Comparison of ENCODE assay signal across 8 cellular contexts in genomic region chr17:7615265-7615747, GRCh38. TPM values are rescaled to one million over a fixed set of nuclear protein-coding genes. Genes with fewer than 3 reads are reported as not detected.
DNase-seq lines count a peak whose midpoint lies in the region; ATAC-seq and TF ChIP-seq lines count a peak whose summit lies in the region.

No MANE protein-coding gene starts in this region.

- H3K79me1 ChIP-seq in mesenchymal stem cell (replicated peaks; ENCODE audit: low read length, poor library complexity, severe bottlenecking), result no peaks in the 10 kb centered on the region

- H3K4me1 Mint-ChIP-seq in brain, result peaks cover 35% of the 10 kb centered on the region

- intact Hi-C loops in left ventricle myocardium superior (cut with micrococcal nuclease) (no loop called here), uterus (cut with DNase I; ENCODE audit: low total_unique reads) (no loop called here)

- H2BK120ac ChIP-seq in mesenchymal stem cell (ENCODE audit: low read depth, low read length), result no peak overlapping the region

- TF ChIP-seq CTCF in right atrium auricular region (IDR thresholded peaks at IDR 0.05) (no peak), brain (conservative IDR thresholded peaks at IDR 0.05) (no peak), uterus (IDR thresholded peaks at IDR 0.05) (no peak)

- H2BK12ac ChIP-seq in mesenchymal stem cell (ENCODE audit: low read length in 2 of 2), result no peak overlapping the region

- H3K4me1 ChIP-seq in right atrium auricular region (peaks cover 0 to 41% of the 10 kb centered on the region in 2 donors), mesenchymal stem cell (ENCODE audit: control insufficient read depth, insufficient read depth, low read depth, low read length) (peaks cover 3% of the 10 kb centered on the region), uterus (peaks cover 0 to 13% of the 10 kb centered on the region in 2 donors)

- ATAC-seq in left ventricle myocardium superior (no peak), GM18511 (IDR thresholded peaks at IDR 0.05; ENCODE audit: unreplicated experiment) (no peak), HG03354 (IDR thresholded peaks at IDR 0.05; ENCODE audit: poor library complexity, severe bottlenecking, unreplicated experiment) (no peak)

- peak overlapping the region; percentile 67 for H4K8ac ChIP-seq in mesenchymal stem cell (ENCODE audit: low read length)

- H3K27ac Mint-ChIP-seq in brain, result peak overlapping the region; percentile 94 to 97 (median 97)

- peak overlapping the region; percentile 90 for H3K9ac ChIP-seq in mesenchymal stem cell (ENCODE audit: low read length)

- H4K91ac ChIP-seq in mesenchymal stem cell (ENCODE audit: low read length), result no peak overlapping the region

- no peak for TF ChIP-seq POLR2A in uterus (IDR thresholded peaks at IDR 0.05)

- DNase-seq in right atrium auricular region (ENCODE audit: low spot score) (no peak), left ventricle myocardium superior (no peak), mesenchymal stem cell (no peak), uterus (no peak), SK-N-DZ (ENCODE audit: low spot score) (no peak)

- H3K4me3 ChIP-seq in right atrium auricular region (peak overlapping the region; percentile 26 to 55), mesenchymal stem cell (ENCODE audit: insufficient read depth in 1 of 2, low read depth in 1 of 2, low read length in 2 of 2) (peak overlapping the region; percentile 29 to 77), uterus (peak overlapping the region; percentile 29 to 30)

- H3K4me2 ChIP-seq in mesenchymal stem cell (ENCODE audit: low read length, poor library complexity, severe bottlenecking), result peak overlapping the region; percentile 60

- 10% methylated on average over 23 of the region's 28 CpGs for WGBS in mesenchymal stem cell

- no peak overlapping the region for H2BK15ac ChIP-seq in mesenchymal stem cell (ENCODE audit: low read depth, poor library complexity, severe bottlenecking)

- peak overlapping the region; percentile 93 to 94 for H3K27ac ChIP-seq in right atrium auricular region
- peak overlapping the region; percentile 81 for H3K27ac ChIP-seq in mesenchymal stem cell (ENCODE audit: low read length, poor library complexity, severe bottlenecking)
- H3K27ac ChIP-seq in uterus, result peak overlapping the region; percentile 79 to 87

- no peak overlapping the region for H2BK5ac ChIP-seq in mesenchymal stem cell (ENCODE audit: low read depth, low read length, poor library complexity, severe bottlenecking)

- H3K36me3 ChIP-seq in right atrium auricular region, result peaks cover 5% of the 10 kb centered on the region
- peaks cover 0 to 17% of the 10 kb centered on the region in 2 experiments for H3K36me3 ChIP-seq in mesenchymal stem cell (ENCODE audit: control insufficient read depth in 1 of 2, insufficient read depth in 2 of 2, low read depth in 1 of 2, low read length in 2 of 2)
- H3K36me3 ChIP-seq in uterus, result no peaks in the 10 kb centered on the region

- peaks cover 23% of the 10 kb centered on the region for H3K36me3 Mint-ChIP-seq in brain

- H3K9me3 Mint-ChIP-seq in brain, result peaks cover 0 to 5% (median 0%) of the 10 kb centered on the region in 5 experiments

- peak overlapping the region in 1 of 2 experiments; percentile 59 for H3K4ac ChIP-seq in mesenchymal stem cell (ENCODE audit: low read depth in 1 of 2, low read length in 2 of 2)

- H3K27me3 ChIP-seq in right atrium auricular region (no peaks in the 10 kb centered on the region), mesenchymal stem cell (ENCODE audit: control insufficient read depth in 1 of 2, insufficient read depth in 1 of 2, low read length in 2 of 2) (no peaks in the 10 kb centered on the region), uterus (no peaks in the 10 kb centered on the region)

- no peak overlapping the region for H3K23ac ChIP-seq in mesenchymal stem cell (ENCODE audit: low read length in 2 of 2)

- peak overlapping the region in 1 of 2 experiments; percentile 30 for H3K18ac ChIP-seq in mesenchymal stem cell (ENCODE audit: low read depth in 1 of 2, low read length in 2 of 2)

- H3K4me3 Mint-ChIP-seq in brain, result peak overlapping the region; percentile 86 to 93 (median 90)

- no peaks in the 10 kb centered on the region for H3K9me3 ChIP-seq in right atrium auricular region
- H3K9me3 ChIP-seq in mesenchymal stem cell (ENCODE audit: control insufficient read depth, low read length), result no peaks in the 10 kb centered on the region
- H3K9me3 ChIP-seq in uterus, result no peaks in the 10 kb centered on the region

- no peak overlapping the region for H2AK5ac ChIP-seq in mesenchymal stem cell (ENCODE audit: low read length, severe bottlenecking)

- peaks cover 15% of the 10 kb centered on the region for H3K27me3 Mint-ChIP-seq in brain

- no peak overlapping the region for H2AFZ ChIP-seq in mesenchymal stem cell (ENCODE audit: low read depth, low read length)

- peak overlapping the region in 1 of 2 experiments; percentile 36 for H3K14ac ChIP-seq in mesenchymal stem cell (ENCODE audit: low read length in 2 of 2)

RNA-seq across cellular contexts. Expression of gene FXR2, which starts 0.6 kb away (rescaled TPM):
- 10 to 100 TPM; 70.3 to 83.6 TPM for total RNA-seq in right atrium auricular region
- total RNA-seq in left ventricle myocardium superior, result 103 TPM
- polyA plus RNA-seq in brain (ENCODE audit: insufficient read depth, low read depth, low replicate concordance), result 127 TPM
- 32.3 TPM for polyA plus RNA-seq in mesenchymal stem cell (2013, experiment 1 of 2)
- polyA plus RNA-seq in mesenchymal stem cell (2013, experiment 2 of 2), result 32.1 TPM
- 10 to 100 TPM in 2 of 4 donors, 1 to 10 TPM in 2; 6.2 to 37.8 (median 20.1) TPM for total RNA-seq in uterus
- 117 and 125 TPM in 2 replicates for polyA plus RNA-seq in SK-N-DZ (2014; cell fraction: cytosol; rRNA removed)
- 102 and 145 TPM in 2 replicates for polyA plus RNA-seq in SK-N-DZ (2014; cell fraction: nucleus; rRNA removed)

RNA-seq across cellular contexts. Expression of gene SAT2, which starts 12.3 kb away (rescaled TPM):
- total RNA-seq in right atrium auricular region (10 to 100 TPM; 56.0 to 78.5 TPM), left ventricle myocardium superior (74.4 TPM), uterus (10 to 100 TPM; 18.5 to 74.8 (median 46.0) TPM)
- 79.2 TPM for polyA plus RNA-seq in brain (ENCODE audit: insufficient read depth, low read depth, low replicate concordance)
- 139 TPM for polyA plus RNA-seq in mesenchymal stem cell (2013, experiment 1 of 2)
- 137 TPM for polyA plus RNA-seq in mesenchymal stem cell (2013, experiment 2 of 2)
- polyA plus RNA-seq in SK-N-DZ (2014; cell fraction: cytosol; rRNA removed), result 39.1 and 41.5 TPM in 2 replicates
- 123 and 125 TPM in 2 replicates for polyA plus RNA-seq in SK-N-DZ (2014; cell fraction: nucleus; rRNA removed)

RNA-seq across cellular contexts. Expression of gene SHBG, which starts 14.6 kb away (rescaled TPM):
- total RNA-seq in right atrium auricular region (under 1 TPM in 1 of 2 donors, not detected in 1; 0.39 TPM), left ventricle myocardium superior (not detected), uterus (1 to 10 TPM in 1 of 4 donors, under 1 TPM in 1, not detected in 2; 0.21 to 1.1 TPM)
- polyA plus RNA-seq in brain (ENCODE audit: insufficient read depth, low read depth, low replicate concordance), result 2.3 TPM
- polyA plus RNA-seq in mesenchymal stem cell (2013, experiment 1 of 2), result 0.58 TPM
- 0.55 TPM for polyA plus RNA-seq in mesenchymal stem cell (2013, experiment 2 of 2)
- polyA plus RNA-seq in SK-N-DZ (2014; cell fraction: cytosol; rRNA removed), result not detected in 2 replicates
- not detected in 2 replicates for polyA plus RNA-seq in SK-N-DZ (2014; cell fraction: nucleus; rRNA removed)

RNA-seq across cellular contexts. Expression of gene SOX15, which starts 25.4 kb away (rescaled TPM):
- total RNA-seq in right atrium auricular region (10 to 100 TPM in 1 of 2 donors, 1 to 10 TPM in 1; 5.6 to 11.5 TPM), left ventricle myocardium superior (1.2 TPM), uterus (1 to 10 TPM in 3 of 4 donors, not detected in 1; 1.0 to 7.3 (median 1.1) TPM)
- polyA plus RNA-seq in brain (ENCODE audit: insufficient read depth, low read depth, low replicate concordance), result 5.3 TPM
- 0.98 TPM for polyA plus RNA-seq in mesenchymal stem cell (2013, experiment 1 of 2)
- polyA plus RNA-seq in mesenchymal stem cell (2013, experiment 2 of 2), result 1.0 TPM
- not detected in 2 replicates for polyA plus RNA-seq in SK-N-DZ (2014; cell fraction: cytosol; rRNA removed)
- 0.45 and 2.5 TPM in 2 replicates for polyA plus RNA-seq in SK-N-DZ (2014; cell fraction: nucleus; rRNA removed)

RNA-seq across cellular contexts. Expression of gene MPDU1, which starts 31.7 kb away (rescaled TPM):
- total RNA-seq in right atrium auricular region (10 to 100 TPM; 55.4 to 81.1 TPM), left ventricle myocardium superior (28.0 TPM), uterus (10 to 100 TPM in 3 of 4 donors, 1 to 10 TPM in 1; 2.6 to 63.6 (median 35.0) TPM)
- polyA plus RNA-seq in brain (ENCODE audit: insufficient read depth, low read depth, low replicate concordance), result 148 TPM
- polyA plus RNA-seq in mesenchymal stem cell (2013, experiment 1 of 2), result 81.6 TPM
- 78.5 TPM for polyA plus RNA-seq in mesenchymal stem cell (2013, experiment 2 of 2)
- 211 and 280 TPM in 2 replicates for polyA plus RNA-seq in SK-N-DZ (2014; cell fraction: cytosol; rRNA removed)
- 166 and 227 TPM in 2 replicates for polyA plus RNA-seq in SK-N-DZ (2014; cell fraction: nucleus; rRNA removed)
